8 cellular contexts compared by ENCODE assay signal in the genomic region with DNA sequence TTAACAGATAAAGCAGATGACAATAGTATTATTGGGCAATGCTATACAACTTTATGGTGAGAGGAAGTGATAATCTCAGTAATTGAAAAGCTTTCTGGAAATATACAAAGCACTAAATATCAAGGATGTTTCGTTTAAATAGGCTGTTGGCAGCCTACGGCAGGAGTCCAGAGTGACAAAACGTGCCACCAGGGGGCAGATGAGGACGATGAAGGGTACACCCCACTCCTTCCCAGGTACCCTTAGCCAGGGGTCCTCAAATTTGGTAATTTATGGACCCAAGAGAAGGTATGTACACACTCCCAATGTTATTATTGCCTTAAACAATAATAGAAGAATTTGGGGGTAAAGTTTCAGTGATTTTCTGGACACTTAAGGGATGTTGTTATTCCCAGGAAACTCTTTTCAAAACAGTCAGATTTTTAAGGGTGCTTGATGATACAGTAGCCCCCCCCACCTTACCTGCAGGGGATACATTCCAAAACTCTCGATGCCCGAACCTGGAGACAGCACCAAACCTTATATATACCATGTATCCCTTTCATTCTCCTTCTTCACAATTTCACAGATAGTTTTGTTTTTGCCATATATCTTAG. TPM values are rescaled to one million over a fixed set of nuclear protein-coding genes. Genes with fewer than 3 reads are reported as not detected.
DNase-seq lines count a peak whose midpoint lies in the region; ATAC-seq, FAIRE-seq and TF ChIP-seq lines count a peak whose summit lies in the region.

No MANE protein-coding gene starts in this region.

- 0 out of 2 replicates have a peak, but pooled peaks have one; percentile 41 for TF ChIP-seq RAD21 in HepG2 (CRISPR knock-in tag; IDR thresholded peaks at IDR 0.05)

- peak; percentile 28 for FAIRE-seq in HepG2 (lab: Jason Lieb, UNC)

- in situ Hi-C loops in HepG2 (cut with HindIII; ENCODE audit: extremely low pct_ligation_motif_present, low pct_unique_long_range_greater_than_20kb) = loop anchor here (5.0 to 25.0 kb wide), 2 partner anchors 162 to 218 kb away; no protein-coding TSS in a partner anchor

- H3K9me3 ChIP-seq in adrenal gland (replicated peaks in 1 of 3) (no peaks in the 10 kb centered on the region), HepG2 (ENCODE audit: low read length) (no peaks in the 10 kb centered on the region)

- H2AFZ ChIP-seq in HepG2 (ENCODE audit: low read length) = no peak overlapping the region

- TF ChIP-seq POLR2A in adrenal gland (IDR thresholded peaks at IDR 0.05) (no peak), HepG2 (IDR thresholded peaks at IDR 0.05; ENCODE audit: insufficient read depth in 1 of 2, low read depth in 2 of 2, low read length in 2 of 2) (no peak)

- peak; percentile 23 for TF ChIP-seq CTCF in HL-60 (IDR thresholded peaks at IDR 0.05; ENCODE audit: insufficient read depth, low read length)
- peak; percentile 22 to 61 (median 46) for TF ChIP-seq CTCF in adrenal gland (IDR thresholded peaks at IDR 0.05)
- peak; percentile 75 for TF ChIP-seq CTCF in HepG2 (CRISPR knock-in tag; IDR thresholded peaks at IDR 0.05)

- no peak overlapping the region for H3K4me2 ChIP-seq in HepG2 (ENCODE audit: low read depth, low read length)

- POLR2A ChIA-PET in HepG2 (lab: Yijun Ruan, JAX) = no interaction called here

- DNase-seq in COR-L47 (lab: John Stamatoyannopoulos, UW) = peak; percentile 27
- DNase-seq in HL-60 (ENCODE audit: low read depth in 1 of 2, low spot score in 1 of 2) = peak in 1 of 2 experiments; percentile 12
- DNase-seq in adrenal gland = peak in 5 of 7 donors; percentile 20 to 46 (median 33)
- DNase-seq in HepG2 (ENCODE audit: low spot score) = peak; percentile 16
- DNase-seq in SW480 (ENCODE audit: low spot score) = no peak
- no peak for DNase-seq in mucosa of gallbladder (ENCODE audit: low spot score)

- no peak for TF ChIP-seq EP300 in HepG2 (IDR thresholded peaks at IDR 0.05; ENCODE audit: low read depth in 2 of 2, low read length in 2 of 2)
- no peak for TF ChIP-seq EP300 in HepG2 (CRISPR knock-in tag; IDR thresholded peaks at IDR 0.05; ENCODE audit: borderline replicate concordance)

- H3K4me1 ChIP-seq in adrenal gland (replicated peaks in 1 of 2) = no peaks in the 10 kb centered on the region
- no peaks in the 10 kb centered on the region for H3K4me1 ChIP-seq in HepG2 (ENCODE audit: insufficient read depth, low read length)

- ATAC-seq in HepG2 (peak; percentile 82), HG02798 (IDR thresholded peaks at IDR 0.05; ENCODE audit: poor library complexity, unreplicated experiment) (no peak), GM21619 (IDR thresholded peaks at IDR 0.05; ENCODE audit: unreplicated experiment) (no peak)

- H3K4me3 ChIP-seq in HL-60 (replicated peaks; ENCODE audit: insufficient read depth, low read length) (no peak overlapping the region), adrenal gland (no peak overlapping the region), HepG2 (replicated peaks in 1 of 3; ENCODE audit: insufficient read depth in 1 of 3, low read depth in 2 of 3, low read length in 3 of 3) (no peak overlapping the region)

- CTCF ChIA-PET in HepG2 (lab: Yijun Ruan, JAX; ENCODE audit: low intra/inter-chr PET ratio, low total read pairs) = interaction anchor here (1.2 to 2.8 kb wide), 5 partner anchors 110 to 228 kb away, joined by 4 to 33 read pairs (median 8); no protein-coding TSS in a partner anchor

- H3K27ac ChIP-seq in HL-60 (replicated peaks) = no peak overlapping the region
- H3K27ac ChIP-seq in adrenal gland = no peak overlapping the region
- no peak overlapping the region for H3K27ac ChIP-seq in HepG2 (ENCODE audit: extremely low read length, insufficient read depth, low read length)

- no peaks in the 10 kb centered on the region for H4K20me1 ChIP-seq in HepG2 (ENCODE audit: insufficient read depth, low read length)

- H3K36me3 ChIP-seq in adrenal gland (replicated peaks in 1 of 2) (no peaks in the 10 kb centered on the region), HepG2 (replicated peaks in 1 of 2; ENCODE audit: control insufficient read depth in 1 of 2, insufficient read depth in 2 of 2, low read length in 2 of 2) (no peaks in the 10 kb centered on the region)

- 16 to 24% (median 19%) methylated on average over 5 to 6 of the region's 6 CpGs for WGBS in adrenal gland, 4 donors
- under 1% methylated on average over 6 of the region's 6 CpGs for WGBS in HepG2 (ENCODE audit: low lambda C conversion rate)

- H3K27me3 ChIP-seq in HL-60 (ENCODE audit: insufficient read depth, poor library complexity, severe bottlenecking) (no peaks in the 10 kb centered on the region), adrenal gland (peaks cover 10% of the 10 kb centered on the region), HepG2 (ENCODE audit: control insufficient read depth in 1 of 2, insufficient read depth in 2 of 2, low read length in 2 of 2) (peaks cover 2 to 18% of the 10 kb centered on the region in 2 experiments; a peak in 2 of 5 replicates)

- no peaks in the 10 kb centered on the region for H3K79me2 ChIP-seq in HepG2 (ENCODE audit: insufficient read depth, low read length)

- no peak overlapping the region for H3K9ac ChIP-seq in HepG2 (ENCODE audit: insufficient read depth, low read depth, low read length)

- BruUV-seq in HepG2 (replicated peaks; lab: Mats Ljungman, UMichigan) = no TSS peak

- intact Hi-C loops in adrenal gland (cut with DNase I) = loop anchor here in 1 of 2 donors (5.0 kb wide), 1 partner anchor 208 kb away; no protein-coding TSS in a partner anchor
- intact Hi-C loops in HepG2 (cut with micrococcal nuclease; ENCODE audit: unreplicated experiment) = loop anchor here (1.0 to 10.0 kb wide), 3 partner anchors 112 to 1856 kb away; no protein-coding TSS in a partner anchor

TF ChIP-seq in HepG2, 621 proteins besides CTCF, POLR2A, EP300 and RAD21:
- TF ChIP-seq FOSL2 (CRISPR knock-in tag; IDR thresholded peaks at IDR 0.05) (no peak), STAG1 (CRISPR knock-in tag; IDR thresholded peaks at IDR 0.05) (peak; percentile 79), SMC3 (IDR thresholded peaks at IDR 0.05; ENCODE audit: low read length) (peak; percentile 86)

RNA-seq across cellular contexts. Expression of a gene that starts 1.4 kb away (rescaled TPM):
- total RNA-seq in adrenal gland = under 1 TPM in 6 of 8 donors, not detected in 2; 0.12 to 0.70 (median 0.33) TPM
- polyA plus RNA-seq in adrenal gland = under 1 TPM; 0.24 to 0.51 (median 0.32) TPM
- not detected in 2 replicates for total RNA-seq in HepG2 (2016; rRNA removed; fragmentation: Illumina TruSeq; extraction: Trizol)
- total RNA-seq in HepG2 (2016; cell fraction: cytosol; rRNA removed; fragmentation: Illumina TruSeq; extraction: Trizol; ENCODE audit: low read depth) = not detected in 2 replicates
- not detected in 2 replicates for total RNA-seq in HepG2 (2016; cell fraction: insoluble cytoplasmic fraction; rRNA removed; fragmentation: Illumina TruSeq; extraction: Trizol)
- total RNA-seq in HepG2 (2016; cell fraction: membrane; rRNA removed; fragmentation: Illumina TruSeq; extraction: Trizol) = not detected in 2 replicates
- total RNA-seq in HepG2 (2016; cell fraction: nucleus; rRNA removed; fragmentation: Illumina TruSeq; extraction: Trizol) = not detected in 2 replicates
- not detected in 2 replicates for polyA plus RNA-seq in HepG2 (2011; rRNA removed)
- polyA plus RNA-seq in HepG2 (2011; cell fraction: cytosol; rRNA removed) = not detected in 2 replicates
- polyA plus RNA-seq in HepG2 (2011; cell fraction: nucleus; rRNA removed) = not detected in 2 replicates
- polyA plus RNA-seq in HepG2 (2012) = not detected in 2 replicates
- polyA plus RNA-seq in HepG2 (2016; cell fraction: cytosol; fragmentation: Illumina TruSeq; extraction: Trizol; ENCODE audit: low read depth) = not detected in 2 replicates
- polyA plus RNA-seq in HepG2 (2016; cell fraction: insoluble cytoplasmic fraction; fragmentation: Illumina TruSeq; extraction: Trizol; ENCODE audit: low read depth) = not detected in 2 replicates
- polyA plus RNA-seq in HepG2 (2016; cell fraction: membrane; fragmentation: Illumina TruSeq; extraction: Trizol; ENCODE audit: low read depth) = not detected in 2 replicates
- polyA plus RNA-seq in HepG2 (2016; cell fraction: nucleus; fragmentation: Illumina TruSeq; extraction: Trizol; ENCODE audit: insufficient read depth, low read depth) = not detected in 2 replicates
- not detected in 2 replicates for polyA minus RNA-seq in HepG2 (2011; rRNA and poly(A)+ RNA removed; ENCODE audit: low replicate concordance)
- not detected in 2 replicates for polyA minus RNA-seq in HepG2 (2011; cell fraction: cytosol; rRNA and poly(A)+ RNA removed)
- polyA minus RNA-seq in HepG2 (2011; cell fraction: nucleus; rRNA and poly(A)+ RNA removed) = not detected in 2 replicates
- 0.40 TPM for total RNA-seq in mucosa of gallbladder

RNA-seq across cellular contexts. Expression of a gene that starts 38.1 kb away (rescaled TPM):
- total RNA-seq in adrenal gland (100 to 1,000 TPM in 5 of 8 donors, 10 to 100 TPM in 3; 65.7 to 230 (median 138) TPM), HepG2 (2016; rRNA removed; fragmentation: Illumina TruSeq; extraction: Trizol) (not detected in 2 replicates), mucosa of gallbladder (61.9 TPM)
- polyA plus RNA-seq in adrenal gland (10 to 100 TPM; 19.3 to 49.4 (median 49.1) TPM), HepG2 (2011; rRNA removed) (0.03 TPM in 1 of 2 replicates, not detected in the other)
- total RNA-seq in HepG2 (2016; cell fraction: cytosol; rRNA removed; fragmentation: Illumina TruSeq; extraction: Trizol; ENCODE audit: low read depth) = not detected in 2 replicates
- total RNA-seq in HepG2 (2016; cell fraction: insoluble cytoplasmic fraction; rRNA removed; fragmentation: Illumina TruSeq; extraction: Trizol) = not detected in 2 replicates
- not detected in 2 replicates for total RNA-seq in HepG2 (2016; cell fraction: membrane; rRNA removed; fragmentation: Illumina TruSeq; extraction: Trizol)
- not detected in 2 replicates for total RNA-seq in HepG2 (2016; cell fraction: nucleus; rRNA removed; fragmentation: Illumina TruSeq; extraction: Trizol)
- not detected in 2 replicates for polyA plus RNA-seq in HepG2 (2011; cell fraction: cytosol; rRNA removed)
- 0.21 and 0.23 TPM in 2 replicates for polyA plus RNA-seq in HepG2 (2011; cell fraction: nucleus; rRNA removed)
- not detected in 2 replicates for polyA plus RNA-seq in HepG2 (2012)
- polyA plus RNA-seq in HepG2 (2016; cell fraction: cytosol; fragmentation: Illumina TruSeq; extraction: Trizol; ENCODE audit: low read depth) = not detected in 2 replicates
- not detected in 2 replicates for polyA plus RNA-seq in HepG2 (2016; cell fraction: insoluble cytoplasmic fraction; fragmentation: Illumina TruSeq; extraction: Trizol; ENCODE audit: low read depth)
- polyA plus RNA-seq in HepG2 (2016; cell fraction: membrane; fragmentation: Illumina TruSeq; extraction: Trizol; ENCODE audit: low read depth) = not detected in 2 replicates
- polyA plus RNA-seq in HepG2 (2016; cell fraction: nucleus; fragmentation: Illumina TruSeq; extraction: Trizol; ENCODE audit: insufficient read depth, low read depth) = not detected in 2 replicates
- not detected in 2 replicates for polyA minus RNA-seq in HepG2 (2011; rRNA and poly(A)+ RNA removed; ENCODE audit: low replicate concordance)
- polyA minus RNA-seq in HepG2 (2011; cell fraction: cytosol; rRNA and poly(A)+ RNA removed) = not detected in 2 replicates
- polyA minus RNA-seq in HepG2 (2011; cell fraction: nucleus; rRNA and poly(A)+ RNA removed) = not detected in 2 replicates

Comparison
In these comparisons a context has a peak if more than half of its experiments do, and no peak if none do; other contexts are left out.
1. DNase-seq: peak in COR-L47 (single experiment), adrenal gland (5 of 7) and HepG2 (single experiment); none in SW480 (single experiment) and mucosa of gallbladder (single experiment).
2. CTCF ChIP-seq: peak in every context shown above with its lines; median percentile 75 in HepG2; 46 in adrenal gland; 23 in HL-60.
3. RNA of a gene that starts 38.1 kb away (total RNA-seq): 65.7 to 230 TPM in adrenal gland and 61.9 TPM in mucosa of gallbladder (single experiment); not detected in HepG2; every median in the first group is over 10 times any median in the second.